In the genomic region with DNA sequence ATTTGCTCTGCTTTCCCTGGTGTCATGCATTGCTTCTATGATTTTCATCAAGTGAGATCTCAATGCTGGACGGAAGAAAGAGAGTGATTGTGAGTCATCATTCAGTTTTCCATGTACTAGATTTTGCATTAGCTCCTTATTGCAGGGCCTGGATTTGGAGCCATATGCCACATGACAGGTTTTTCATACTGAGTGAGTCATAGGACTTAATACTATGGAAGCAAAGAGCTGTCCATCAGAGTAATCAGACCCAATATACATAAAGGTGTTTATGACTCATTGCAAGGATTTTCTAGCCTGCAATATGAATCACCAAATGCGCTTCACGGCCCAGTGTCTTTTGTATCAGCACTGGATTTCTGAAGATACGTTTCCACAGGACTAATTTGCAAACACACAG, we compare ENCODE assay signal across 21 cellular contexts. TPM values are rescaled to one million over a fixed set of nuclear protein-coding genes. Genes with fewer than 3 reads are reported as not detected.
DNase-seq lines count a peak whose midpoint lies in the region; ATAC-seq and TF ChIP-seq lines count a peak whose summit lies in the region.
"Had no signal": no experiment of that assay in that cellular context is flagged by ENCODE, and none has a peak within 500 bp of the region (broad histone marks: within the 10 kb centered on the region; RNA-seq: fewer than 3 reads in every experiment).

No MANE protein-coding gene starts in this region.

- peaks cover 22% of the 10 kb centered on the region for H3K4me1 Mint-ChIP-seq in brain

- intact Hi-C loops in mucosa of descending colon (cut with DNase I, micrococcal nuclease) = no loop called here

- peak overlapping the region in 4 of 5 experiments; percentile 13 to 95 (median 54) for H3K27ac Mint-ChIP-seq in brain
- H3K27ac Mint-ChIP-seq: effector memory CD8-positive, alpha-beta T cell had no signal

- TF ChIP-seq EP300 in Ishikawa (IDR thresholded peaks at IDR 0.05; ENCODE audit: borderline replicate concordance) = no peak

- H3K4me3 Mint-ChIP-seq in brain = no peak overlapping the region
- H3K4me3 Mint-ChIP-seq: effector memory CD8-positive, alpha-beta T cell had no signal

- TF ChIP-seq CTCF in brain (conservative IDR thresholded peaks at IDR 0.05) = no peak
- TF ChIP-seq CTCF in mucosa of descending colon (IDR thresholded peaks at IDR 0.05) = no peak

- peaks cover 2% of the 10 kb centered on the region for H3K27me3 Mint-ChIP-seq in brain

- no peaks in the 10 kb centered on the region for H3K36me3 ChIP-seq in mucosa of descending colon (ENCODE audit: low read depth)
- H3K36me3 ChIP-seq: BLaER1, sigmoid colon had no signal

- no peaks in the 10 kb centered on the region for H3K4me1 ChIP-seq in mucosa of descending colon (ENCODE audit: low read depth)
- H3K4me1 ChIP-seq: BLaER1, sigmoid colon, testis had no signal

- no peak overlapping the region for H3K4me3 ChIP-seq in mucosa of descending colon
- H3K4me3 ChIP-seq: BLaER1, sigmoid colon, testis had no signal

- H3K36me3 Mint-ChIP-seq in brain = no peaks in the 10 kb centered on the region

- TF ChIP-seq RAD21 in Ishikawa (IDR thresholded peaks at IDR 0.05; ENCODE audit: low read depth) = no peak

- no peaks in the 10 kb centered on the region for H3K9me3 ChIP-seq in mucosa of descending colon
- H3K9me3 ChIP-seq: BLaER1, sigmoid colon, SK-N-SH, testis had no signal

- DNase-seq in DMS53 treated with DMSO at 0.1 percent for 48 hours (lab: John Stamatoyannopoulos, UW; ENCODE audit: unreplicated experiment) (peak; percentile 91), mucosa of descending colon (no peak), cortex of kidney (lab: John Stamatoyannopoulos, UW) (no peak)
- DNase-seq: activated CD4-positive, alpha-beta T cell treated with anti-CD3 and anti-CD28 coated beads for 48 hours; activated naive CD4-positive, alpha-beta T cell treated with anti-CD3 and anti-CD28 coated beads, Interleukin-2, amount 50 U/mL, for 16 hours; effector memory CD8-positive, alpha-beta T cell; Kasumi-1; left ventricle myocardium superior; NCI-H146; sigmoid colon; SK-N-SH; stimulated activated CD4-positive, alpha-beta T cell treated with anti-CD3 and anti-CD28 coated beads, Interleukin-4, amount 100 ng/mL, for 24 hours; testis had no signal

- H3K9me3 Mint-ChIP-seq in brain = no peaks in the 10 kb centered on the region
- H3K9me3 Mint-ChIP-seq: effector memory CD8-positive, alpha-beta T cell had no signal

- ATAC-seq in mucosa of descending colon (peak; percentile 32), HG02571 (IDR thresholded peaks at IDR 0.05; ENCODE audit: unreplicated experiment) (no peak), GM18519 (IDR thresholded peaks at IDR 0.05; ENCODE audit: low FRiP score, unreplicated experiment) (no peak)
- ATAC-seq: effector memory CD8-positive, alpha-beta T cell; left ventricle myocardium superior had no signal

TF ChIP-seq in Ishikawa, 13 proteins besides CTCF, POLR2A, EP300 and RAD21:
- TF ChIP-seq YY1 (IDR thresholded peaks at IDR 0.05; ENCODE audit: low read depth) (no peak), TEAD4 (IDR thresholded peaks at IDR 0.05) (0 out of 2 replicates have a peak, but pooled peaks have one; percentile 6), NFIC (IDR thresholded peaks at IDR 0.05) (no peak), ZBTB7A (IDR thresholded peaks at IDR 0.05; ENCODE audit: low read depth) (no peak), EGR1 (IDR thresholded peaks at IDR 0.05) (no peak)
- TF ChIP-seq, protein P1, sequence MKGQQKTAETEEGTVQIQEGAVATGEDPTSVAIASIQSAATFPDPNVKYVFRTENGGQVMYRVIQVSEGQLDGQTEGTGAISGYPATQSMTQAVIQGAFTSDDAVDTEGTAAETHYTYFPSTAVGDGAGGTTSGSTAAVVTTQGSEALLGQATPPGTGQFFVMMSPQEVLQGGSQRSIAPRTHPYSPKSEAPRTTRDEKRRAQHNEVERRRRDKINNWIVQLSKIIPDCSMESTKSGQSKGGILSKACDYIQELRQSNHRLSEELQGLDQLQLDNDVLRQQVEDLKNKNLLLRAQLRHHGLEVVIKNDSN (IDR thresholded peaks at IDR 0.05) = no peak

RNA-seq across cellular contexts. Expression of gene TFDP3, which starts 11.2 kb away (rescaled TPM):
- polyA plus RNA-seq in brain (ENCODE audit: insufficient read depth, low read depth, low replicate concordance) = not detected
- total RNA-seq in mucosa of descending colon = not detected
- total RNA-seq: cardiac septum, fibroblast of villous mesenchyme, left ventricle myocardium superior, osteoblast, sigmoid colon had no signal
- polyA plus RNA-seq: sigmoid colon, SK-N-SH had no signal
